8 cellular contexts compared by ENCODE assay signal in the genomic region with DNA sequence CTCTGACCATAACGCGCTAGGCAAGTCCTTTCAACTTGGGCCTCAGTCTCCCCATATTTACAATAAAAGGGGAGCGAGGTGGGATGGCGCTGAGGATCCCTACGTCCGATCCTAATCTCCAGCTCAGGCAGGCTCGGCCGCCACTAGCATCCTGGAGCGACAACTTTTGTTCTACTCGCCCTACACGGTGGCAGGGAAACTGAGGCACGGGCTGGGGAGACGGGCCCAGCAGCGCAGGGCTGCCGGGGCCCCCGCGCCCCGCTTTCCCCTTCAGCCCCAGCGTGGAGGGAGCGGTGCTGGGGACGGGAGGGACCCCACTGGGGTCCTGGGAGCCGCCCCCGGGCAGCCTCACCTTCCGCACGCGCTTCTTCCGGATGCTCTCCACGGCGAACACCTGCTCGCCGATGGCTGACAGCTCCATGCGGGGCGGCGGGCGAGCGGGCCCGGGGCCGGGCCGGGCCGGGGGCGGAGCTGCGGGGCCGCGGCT. TPM values are rescaled to one million over a fixed set of nuclear protein-coding genes. Genes with fewer than 3 reads are reported as not detected.
A peak's percentile ranks its signal among the peaks of the same experiment; 100 is the strongest.
DNase-seq lines count a peak whose midpoint lies in the region; ATAC-seq and TF ChIP-seq lines count a peak whose summit lies in the region.

No MANE protein-coding gene starts in this region.

- peak overlapping the region; percentile 69 for H3K27ac ChIP-seq in colonic mucosa

- no peaks in the 10 kb centered on the region for H3K9me3 ChIP-seq in colonic mucosa

- no peak for TF ChIP-seq CTCF in AG10803 (conservative IDR thresholded peaks at IDR 0.05; ENCODE audit: low read length)
- TF ChIP-seq CTCF in colonic mucosa (IDR thresholded peaks at IDR 0.05) = no peak
- TF ChIP-seq CTCF in natural killer cell (IDR thresholded peaks at IDR 0.05) = no peak

- H3K4me1 ChIP-seq in colonic mucosa = no peaks in the 10 kb centered on the region

- H3K27ac Mint-ChIP-seq in natural killer cell = peak overlapping the region; percentile 84 to 98

- H3K4me1 Mint-ChIP-seq in natural killer cell = peaks cover 15 to 32% of the 10 kb centered on the region in 2 donors

- no peaks in the 10 kb centered on the region for H3K36me3 Mint-ChIP-seq in natural killer cell

- H3K27me3 ChIP-seq in colonic mucosa = peaks cover 18% of the 10 kb centered on the region

- H3K9ac ChIP-seq in colonic mucosa (ENCODE audit: low read depth in 2 of 2, low read length in 2 of 2) = peak overlapping the region; percentile 76 to 91

- H3K9me3 Mint-ChIP-seq in natural killer cell = no peaks in the 10 kb centered on the region

- no peak for DNase-seq in AG10803 (ENCODE audit: low read depth)
- DNase-seq in Jurkat, Clone E6-1 (ENCODE audit: low read depth, low spot score) = no peak
- no peak for DNase-seq in colonic mucosa
- DNase-seq in natural killer cell = no peak
- DNase-seq in hippocampal formation (lab: John Stamatoyannopoulos, UW) = no peak
- DNase-seq in activated gamma-delta T cell (lab: John Stamatoyannopoulos, UW) = no peak

- ATAC-seq in natural killer cell (no peak), GM21515 (IDR thresholded peaks at IDR 0.05; ENCODE audit: unreplicated experiment) (no peak), HG02885 (IDR thresholded peaks at IDR 0.05; ENCODE audit: poor library complexity, unreplicated experiment) (no peak)

- intact Hi-C loops in colonic mucosa (cut with DNase I) (loop anchor here (5.0 kb wide), 1 partner anchor 165 kb away; a partner anchor contains a TSS), natural killer cell (cut with micrococcal nuclease) (loop anchor here (1.0 to 5.0 kb wide), 3 partner anchors 8 to 280 kb away; a partner anchor contains a TSS)

- H3K36me3 ChIP-seq in colonic mucosa = no peaks in the 10 kb centered on the region

- peak overlapping the region; percentile 78 for H3K4me3 Mint-ChIP-seq in natural killer cell

- no peaks in the 10 kb centered on the region for H3K27me3 Mint-ChIP-seq in natural killer cell (ENCODE audit: low read depth in 2 of 2)

- peak overlapping the region; percentile 71 for H3K4me3 ChIP-seq in AG10803 (ENCODE audit: low read length)
- H3K4me3 ChIP-seq in Jurkat, Clone E6-1 (ENCODE audit: low read length) = peak overlapping the region; percentile 58
- peak overlapping the region; percentile 65 for H3K4me3 ChIP-seq in colonic mucosa

RNA-seq across cellular contexts. Expression of a gene that starts 0.4 kb away (rescaled TPM):
- polyA plus RNA-seq in Jurkat, Clone E6-1 (2012; ENCODE audit: insufficient read depth, insufficient read length) = 5.1 TPM
- total RNA-seq in colonic mucosa = 10 to 100 TPM; 15.0 to 21.1 TPM
- total RNA-seq in natural killer cell = 10 to 100 TPM; 49.6 to 52.9 (median 50.0) TPM

RNA-seq across cellular contexts. Expression of a gene that starts 55.0 kb away (rescaled TPM):
- polyA plus RNA-seq in Jurkat, Clone E6-1 (2012; ENCODE audit: insufficient read depth, insufficient read length) = not detected
- total RNA-seq in colonic mucosa = under 1 TPM in 1 of 2 donors, not detected in 1; 0.45 TPM
- total RNA-seq in natural killer cell = 10 to 100 TPM; 14.1 to 17.0 (median 14.6) TPM

Comparison
In these comparisons a context has a peak if more than half of its experiments do, and no peak if none do; other contexts are left out.
1. RNA of a gene that starts 55.0 kb away (total RNA-seq): 14.1 to 17.0 TPM in natural killer cell; 0.45 TPM in colonic mucosa; every median in the first group is over 10 times any median in the second.
2. Peak in every context shown above with its lines, with median percentiles within 50 percentile points of each other: H3K4me3 ChIP-seq.